25 cellular contexts compared by ENCODE assay signal in genomic region chr1:170017478-170017877, GRCh38. TPM values are rescaled to one million over a fixed set of nuclear protein-coding genes. Genes with fewer than 3 reads are reported as not detected.
A peak's percentile ranks its signal among the peaks of the same experiment; 100 is the strongest.
DNase-seq lines count a peak whose midpoint lies in the region; ATAC-seq, FAIRE-seq and TF ChIP-seq lines count a peak whose summit lies in the region.
"Had no signal": no experiment of that assay in that cellular context is flagged by ENCODE, and none has a peak within 500 bp of the region (broad histone marks: within the 10 kb centered on the region; RNA-seq: fewer than 3 reads in every experiment).

No MANE protein-coding gene starts in this region.

- 93% methylated on average over 2 of the region's 2 CpGs for WGBS in GM12878 (ENCODE audit: insufficient coverage, insufficient replicate concordance, low lambda C conversion rate, missing lambda C conversion rate)
- no CpG with 5 or more reads among the region's 2 CpGs for WGBS in neuronal stem cell (ENCODE audit: extremely low coverage in 2 of 2, insufficient read length in 2 of 2, insufficient replicate concordance in 1 of 2), 2 donors

- no TSS peak for BruUV-seq in GM12878 (replicated peaks; lab: Mats Ljungman, UMichigan)

- RAD21 ChIA-PET in GM12878 (lab: Charles Lee; ENCODE audit: unreplicated experiment): no interaction called here

- H4K91ac ChIP-seq in neuronal stem cell (ENCODE audit: low read depth, low read length, poor library complexity): no peak overlapping the region

- TF ChIP-seq CTCF in GM12878 (IDR thresholded peaks at IDR 0.05 in 2 of 3, conservative IDR thresholded peaks at IDR 0.05 in 1 of 3; ENCODE audit: control insufficient read depth in 2 of 3, extremely low read depth in 1 of 3, insufficient read depth in 1 of 3, low read depth in 3 of 3, low read length in 3 of 3) (no peak), mucosa of descending colon (IDR thresholded peaks at IDR 0.05) (no peak), breast epithelium (IDR thresholded peaks at IDR 0.05) (no peak)

- H2BK12ac ChIP-seq in neuronal stem cell (ENCODE audit: low read length): no peak overlapping the region

- H3K4me2 ChIP-seq in GM12878 (ENCODE audit: control insufficient read depth, insufficient read depth) (no peak overlapping the region), neuronal stem cell (ENCODE audit: insufficient read depth, low read length, poor library complexity, severe bottlenecking) (no peak overlapping the region)
- H3K4me2 ChIP-seq: BLaER1 had no signal

- POLR2A ChIA-PET in GM12878 (lab: Charles Lee): no interaction called here

- H2AFZ ChIP-seq in GM12878 (ENCODE audit: control insufficient read depth, low read depth, low read length): no peak overlapping the region
- no peak overlapping the region for H2AFZ ChIP-seq in neuronal stem cell (ENCODE audit: low read length)

- H2BK15ac ChIP-seq in neuronal stem cell (ENCODE audit: low read length): no peak overlapping the region

- H3K23ac ChIP-seq in neuronal stem cell (ENCODE audit: low read depth, low read length, poor library complexity): no peak overlapping the region

- TF ChIP-seq RAD21 in GM12878 (IDR thresholded peaks at IDR 0.05; ENCODE audit: insufficient read depth, low read depth, low read length): no peak

- in situ Hi-C loops in GM12878 (cut with MboI): no loop called here

- no peaks in the 10 kb centered on the region for H3K79me2 ChIP-seq in GM12878 (ENCODE audit: control insufficient read depth, insufficient read depth, low read length)

- CTCF ChIA-PET in GM12878 (lab: Yijun Ruan, JAX): no interaction called here

- SMC1A ChIA-PET in GM12878 (lab: Charles Lee; ENCODE audit: uncharacterized antibody, unreplicated experiment): interaction anchor here (0.9 to 2.0 kb wide), 3 partner anchors 15 to 49 kb away, joined by 3 to 9 read pairs (median 3); no protein-coding TSS in a partner anchor

- H3K9ac ChIP-seq in GM12878 (ENCODE audit: control insufficient read depth, insufficient read depth, low read length): no peak overlapping the region
- no peak overlapping the region for H3K9ac ChIP-seq in neuronal stem cell (ENCODE audit: low read depth, low read length, poor library complexity)
- H3K9ac ChIP-seq: BLaER1 had no signal

- no peak overlapping the region for H3K4me3 ChIP-seq in GM12878
- no peak overlapping the region for H3K4me3 ChIP-seq in mucosa of descending colon
- H3K4me3 ChIP-seq in neuronal stem cell (ENCODE audit: low read length in 2 of 2): no peak overlapping the region
- no peak overlapping the region for H3K4me3 ChIP-seq in breast epithelium
- H3K4me3 ChIP-seq: BLaER1 had no signal

- H3K18ac ChIP-seq in neuronal stem cell (ENCODE audit: low read length): no peak overlapping the region

- TF ChIP-seq POLR2A in GM12878 (IDR thresholded peaks at IDR 0.05; ENCODE audit: low read depth, low read length) (no peak), breast epithelium (IDR thresholded peaks at IDR 0.05) (no peak)

- no peak for TF ChIP-seq EP300 in GM12878 (IDR thresholded peaks at IDR 0.05; ENCODE audit: borderline replicate concordance in 1 of 2, control insufficient read depth in 1 of 2, low read depth in 2 of 2, low read length in 2 of 2)

- H3K14ac ChIP-seq in neuronal stem cell (ENCODE audit: low read length): no peak overlapping the region

- no peak overlapping the region for H4K8ac ChIP-seq in neuronal stem cell (ENCODE audit: low read depth, low read length)

- no peaks in the 10 kb centered on the region for H3K79me1 ChIP-seq in neuronal stem cell (ENCODE audit: low read depth, low read length)

- FAIRE-seq in TTC549 (lab: Jason Lieb, UNC): peak; percentile 23
- peak; percentile 23 for FAIRE-seq in GM12878 (lab: Jason Lieb, UNC)
- FAIRE-seq: A204.1, GM12891, GM19239 had no signal

- no peak overlapping the region for H2AK5ac ChIP-seq in neuronal stem cell (ENCODE audit: low read depth, low read length)

- H3K4me1 ChIP-seq in GM12878 (ENCODE audit: control insufficient read depth, insufficient read depth, low read length) (no peaks in the 10 kb centered on the region), mucosa of descending colon (ENCODE audit: low read depth) (no peaks in the 10 kb centered on the region), neuronal stem cell (ENCODE audit: control insufficient read depth in 2 of 2, insufficient read depth in 1 of 2, low read depth in 1 of 2, low read length in 2 of 2) (no peaks in the 10 kb centered on the region), breast epithelium (no peaks in the 10 kb centered on the region)
- H3K4me1 ChIP-seq: BE2C, BLaER1 had no signal

- H3K9me3 ChIP-seq in GM12878 (replicated peaks; ENCODE audit: control insufficient read depth, insufficient read depth, low read length) (no peaks in the 10 kb centered on the region; the same call in 2 of the 3 replicates), mucosa of descending colon (no peaks in the 10 kb centered on the region), neuronal stem cell (replicated peaks in 1 of 2; ENCODE audit: control insufficient read depth in 2 of 2, insufficient read depth in 1 of 2, low read depth in 1 of 2, low read length in 2 of 2) (no peaks in the 10 kb centered on the region), breast epithelium (peaks cover 5 to 6% of the 10 kb centered on the region in 2 donors)
- H3K9me3 ChIP-seq: BE2C had no signal

- H3K36me3 ChIP-seq in GM12878 (ENCODE audit: control insufficient read depth in 2 of 2, insufficient read depth in 2 of 2, low read length in 1 of 2) (no peaks in the 10 kb centered on the region; a peak in 1 of 4 replicates), mucosa of descending colon (ENCODE audit: low read depth) (no peaks in the 10 kb centered on the region), neuronal stem cell (replicated peaks in 1 of 2; ENCODE audit: control insufficient read depth in 2 of 2, insufficient read depth in 2 of 2, low read length in 2 of 2) (no peaks in the 10 kb centered on the region), breast epithelium (no peaks in the 10 kb centered on the region)
- H3K36me3 ChIP-seq: BE2C, BLaER1 had no signal

- no peaks in the 10 kb centered on the region for H4K20me1 ChIP-seq in GM12878 (ENCODE audit: control insufficient read depth, insufficient read depth)
- H4K20me1 ChIP-seq: BLaER1 had no signal

- no peak overlapping the region for H3K4ac ChIP-seq in neuronal stem cell (ENCODE audit: low read length)

- DNase-seq in GM12878 (ENCODE audit: low read depth, low spot score): no peak
- no peak for DNase-seq in mucosa of descending colon
- DNase-seq in neuronal stem cell (ENCODE audit: low spot score): no peak
- no peak for DNase-seq in breast epithelium (ENCODE audit: low spot score in 2 of 2)
- DNase-seq: 8988T; ACHN; BE2C; C1 segment of cervical spinal cord; CD4-positive, alpha-beta memory T cell; CD4-positive, CD25-positive, alpha-beta regulatory T cell; CD8-positive, alpha-beta memory T cell; COR-L47; DMS 273 treated with DMSO at 0.1 percent for 48 hours; DMS153; DMS53; DMS79; DND-41; EL; GDM1 had no signal

- no peak overlapping the region for H2BK120ac ChIP-seq in neuronal stem cell (ENCODE audit: low read depth, low read length)

- H3K27ac ChIP-seq in GM12878 (ENCODE audit: control insufficient read depth, insufficient read depth) (no peak overlapping the region), neuronal stem cell (replicated peaks; ENCODE audit: low read length) (no peak overlapping the region), breast epithelium (no peak overlapping the region)
- H3K27ac ChIP-seq: BLaER1 had no signal

- no peaks in the 10 kb centered on the region for H3K27me3 ChIP-seq in GM12878 (replicated peaks in 1 of 2; ENCODE audit: control insufficient read depth in 2 of 2, insufficient read depth in 2 of 2, low read length in 1 of 2)
- H3K27me3 ChIP-seq in neuronal stem cell (ENCODE audit: control insufficient read depth in 3 of 3, insufficient read depth in 3 of 3, low read depth in 1 of 3, low read length in 3 of 3): no peaks in the 10 kb centered on the region
- no peaks in the 10 kb centered on the region for H3K27me3 ChIP-seq in breast epithelium
- H3K27me3 ChIP-seq: BE2C, BLaER1 had no signal

- intact Hi-C loops in GM12878 (cut with micrococcal nuclease; ENCODE audit: unreplicated experiment): no loop called here
- intact Hi-C loops in mucosa of descending colon (cut with DNase I, micrococcal nuclease): no loop called here
- intact Hi-C loops in breast epithelium (cut with DNase I; ENCODE audit: low total_unique reads): no loop called here

- no peak overlapping the region for H2BK5ac ChIP-seq in neuronal stem cell (ENCODE audit: low read length)

- no peak for ATAC-seq in GM12878
- peak; percentile 16 for ATAC-seq in mucosa of descending colon
- ATAC-seq in GM19397 (IDR thresholded peaks at IDR 0.05; ENCODE audit: unreplicated experiment): no peak

TF ChIP-seq in GM12878, 131 proteins besides CTCF, POLR2A, EP300 and RAD21 (continues in another document):
- no peak for TF ChIP-seq FOXM1 (IDR thresholded peaks at IDR 0.05; ENCODE audit: low read depth, low read length)
- TF ChIP-seq ZNF24 (IDR thresholded peaks at IDR 0.05): no peak
- TF ChIP-seq NRF1 (conservative IDR thresholded peaks at IDR 0.05; ENCODE audit: low read depth, low read length): no peak
- no peak for TF ChIP-seq SREBF1 (IDR thresholded peaks at IDR 0.05; ENCODE audit: low read length)
- TF ChIP-seq NR2F1 (conservative IDR thresholded peaks at IDR 0.05): no peak
- no peak for TF ChIP-seq NFXL1 (IDR thresholded peaks at IDR 0.05; ENCODE audit: borderline replicate concordance)
- no peak for TF ChIP-seq ZNF207 (IDR thresholded peaks at IDR 0.05; ENCODE audit: borderline replicate concordance)

RNA-seq across cellular contexts. Expression of gene KIFAP3, which starts 57.0 kb away (rescaled TPM):
- 223 and 230 TPM in 2 replicates for total RNA-seq in GM12878 (2013; cell fraction: nucleolus; rRNA removed)
- total RNA-seq in GM12878 (2014; rRNA removed) (13.7 and 18.4 TPM in 2 replicates), GM12878 (2014; rRNA removed; fragmentation: Illumina TruSeq; extraction: Trizol) (19.9 and 21.0 TPM in 2 replicates), GM12878 (2021) (18.0 and 20.0 TPM in 2 replicates), mucosa of descending colon (10 to 100 TPM; 22.5 to 42.8 (median 36.2) TPM), breast epithelium (10 to 100 TPM; 29.0 to 41.1 (median 37.7) TPM)
- polyA plus RNA-seq in GM12878 (2011; ENCODE audit: low read depth): 8.2 TPM
- polyA plus RNA-seq in GM12878 (2011; rRNA removed) (100 and 156 TPM in 2 replicates), GM12878 (2014; fragmentation: Illumina TruSeq; extraction: Trizol) (20.9 and 25.1 TPM in 2 replicates), GM12878 (2014; fragmentation: Nextera tagmentation; extraction: Ambion mirVana) (10 to 100 TPM; 15.8 to 16.9 TPM), GM12878 (2014; rRNA removed) (12.2 and 13.8 TPM in 2 replicates), GM12878 (2016; fragmentation: Nextera tagmentation; extraction: Ambion mirVana) (10 to 100 TPM; 19.8 to 22.7 TPM)
- 27.3 and 36.9 TPM in 2 replicates for polyA plus RNA-seq in GM12878 (2011; cell fraction: cytosol; rRNA removed)
- polyA plus RNA-seq in GM12878 (2011; cell fraction: nucleus; rRNA removed): 45.0 and 52.1 TPM in 2 replicates
- polyA plus RNA-seq in GM12878 (2012): 9.7 and 15.7 TPM in 2 replicates
- polyA minus RNA-seq in GM12878 (2011; rRNA and poly(A)+ RNA removed): 59.2 and 96.3 TPM in 2 replicates
- polyA minus RNA-seq in GM12878 (2011; cell fraction: cytosol; rRNA and poly(A)+ RNA removed): 26.1 and 29.9 TPM in 2 replicates
- polyA minus RNA-seq in GM12878 (2011; cell fraction: nucleus; rRNA and poly(A)+ RNA removed): 63.2 and 80.5 TPM in 2 replicates
- 7.2 TPM for polyA plus RNA-seq in neuronal stem cell (2013, experiment 1 of 2)
- 7.7 TPM for polyA plus RNA-seq in neuronal stem cell (2013, experiment 2 of 2)
